Comparison of ENCODE assay signal across 9 cellular contexts in genomic region chr9:137053944-137054931, GRCh38. TPM values are rescaled to one million over a fixed set of nuclear protein-coding genes. Genes with fewer than 3 reads are reported as not detected.
A peak's percentile ranks its signal among the peaks of the same experiment; 100 is the strongest.
DNase-seq lines count a peak whose midpoint lies in the region; ATAC-seq lines count a peak whose summit lies in the region.
"Had no signal": no experiment of that assay in that cellular context is flagged by ENCODE, and none has a peak within 500 bp of the region (broad histone marks: within the 10 kb centered on the region; RNA-seq: fewer than 3 reads in every experiment).

TSS of gene ENTPD2 (minus strand) at chr9:137054061. CDS start at chr9:137053997, 64 bp downstream.

- intact Hi-C loops in Right ventricle myocardium superior (cut with DNase I) (no loop called here), left ventricle myocardium superior (cut with micrococcal nuclease) (no loop called here)

- H3K9me3 Mint-ChIP-seq in stimulated activated naive CD8-positive, alpha-beta T cell treated with anti-CD3 and anti-CD28 coated beads, Interleukin-15, amount 100 ng/mL, for 72 hours, result no peaks in the 10 kb centered on the region
- H3K9me3 Mint-ChIP-seq: neural crest cell had no signal

- ATAC-seq in Right ventricle myocardium superior (ENCODE audit: poor library complexity) (no peak), left ventricle myocardium superior (no peak)
- ATAC-seq in stimulated activated naive CD8-positive, alpha-beta T cell treated with anti-CD3 and anti-CD28 coated beads, Interleukin-15, amount 100 ng/mL, for 72 hours, result peak; percentile 56

- H3K4me1 Mint-ChIP-seq in stimulated activated naive CD8-positive, alpha-beta T cell treated with anti-CD3 and anti-CD28 coated beads, Interleukin-15, amount 100 ng/mL, for 72 hours, result peaks cover 20% of the 10 kb centered on the region
- H3K4me1 Mint-ChIP-seq: neural crest cell had no signal

- peaks cover 48% of the 10 kb centered on the region for H3K27me3 Mint-ChIP-seq in stimulated activated naive CD8-positive, alpha-beta T cell treated with anti-CD3 and anti-CD28 coated beads, Interleukin-15, amount 100 ng/mL, for 72 hours

- no peak within 1 kb of the TSS for H3K27ac Mint-ChIP-seq in stimulated activated naive CD8-positive, alpha-beta T cell treated with anti-CD3 and anti-CD28 coated beads, Interleukin-15, amount 100 ng/mL, for 72 hours

- DNase-seq in Right ventricle myocardium superior (peak; percentile 40), left ventricle myocardium superior (no peak), activated T-helper 1 cell treated with Interleukin-2 at 50 U/mL for 16 hours (ENCODE audit: low read depth) (peak; percentile 33), islet precursor cell (peak; percentile 78), HCEC 1CT (no peak), hippocampal formation (lab: John Stamatoyannopoulos, UW) (no peak), middle frontal gyrus (ENCODE audit: extremely low spot score, low spot score) (no peak)
- peak in 1 of 2 donors; percentile 32 for DNase-seq in stimulated activated naive CD8-positive, alpha-beta T cell treated with anti-CD3 and anti-CD28 coated beads, Interleukin-15, amount 100 ng/mL, for 72 hours

- peak within 1 kb of the TSS in 1 of 2 donors; percentile 26 for H3K4me3 Mint-ChIP-seq in stimulated activated naive CD8-positive, alpha-beta T cell treated with anti-CD3 and anti-CD28 coated beads, Interleukin-15, amount 100 ng/mL, for 72 hours
- H3K4me3 Mint-ChIP-seq: neural crest cell had no signal

RNA-seq across cellular contexts. Expression of gene ENTPD2, which starts in this region (rescaled TPM):
- total RNA-seq in Right ventricle myocardium superior, result 1.9 TPM
- total RNA-seq in left ventricle myocardium superior, result 2.1 TPM
- total RNA-seq: neural crest cell had no signal

Comparison
In these comparisons a context has a peak if more than half of its experiments do, and no peak if none do; other contexts are left out.
1. DNase-seq: peak in Right ventricle myocardium superior (single experiment), activated T-helper 1 cell treated with Interleukin-2 at 50 U/mL for 16 hours (single experiment) and islet precursor cell (single experiment); none in left ventricle myocardium superior (single experiment), HCEC 1CT (single experiment), hippocampal formation (0 of 2) and middle frontal gyrus (single experiment).